Comparison of ENCODE assay signal across 12 cellular contexts in the genomic region with DNA sequence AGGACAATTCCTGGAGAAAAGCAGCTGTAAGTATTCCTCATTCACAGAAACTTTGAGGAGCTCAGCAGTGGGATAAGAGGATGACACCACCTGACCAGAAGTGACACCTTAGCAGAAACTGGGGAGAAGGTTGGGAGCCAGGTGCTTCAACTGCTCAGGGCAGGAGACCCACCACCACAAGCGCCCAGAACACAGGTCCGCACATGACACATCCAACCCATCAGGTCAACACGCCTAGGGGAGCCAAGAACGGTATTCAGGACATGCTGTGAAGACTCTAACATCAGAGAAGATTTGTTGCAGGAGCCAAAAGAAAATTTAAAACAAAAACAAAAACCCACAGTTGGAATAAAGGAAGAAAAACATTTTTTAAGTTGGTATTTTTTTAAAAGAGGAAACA. TPM values are rescaled to one million over a fixed set of nuclear protein-coding genes. Genes with fewer than 3 reads are reported as not detected.
DNase-seq lines count a peak whose midpoint lies in the region; ATAC-seq and TF ChIP-seq lines count a peak whose summit lies in the region.
"Had no signal": no experiment of that assay in that cellular context is flagged by ENCODE, and none has a peak within 500 bp of the region (broad histone marks: within the 10 kb centered on the region; RNA-seq: fewer than 3 reads in every experiment).

No MANE protein-coding gene starts in this region.

- no peak for TF ChIP-seq POLR2A in prostate gland (IDR thresholded peaks at IDR 0.05)
- no peak for TF ChIP-seq POLR2A in uterus (IDR thresholded peaks at IDR 0.05)

- no peaks in the 10 kb centered on the region for H3K27me3 ChIP-seq in left ventricle myocardium inferior (ENCODE audit: low read depth)
- no peaks in the 10 kb centered on the region for H3K27me3 ChIP-seq in esophagus (ENCODE audit: control insufficient read depth in 1 of 2, insufficient read depth in 2 of 2, low read length in 2 of 2)
- H3K27me3 ChIP-seq in prostate gland (replicated peaks; ENCODE audit: insufficient read depth) = no peaks in the 10 kb centered on the region
- no peaks in the 10 kb centered on the region for H3K27me3 ChIP-seq in uterus

- H3K9me3 ChIP-seq in left ventricle myocardium inferior (replicated peaks) = peaks cover 3% of the 10 kb centered on the region
- H3K9me3 ChIP-seq in esophagus (ENCODE audit: control insufficient read depth in 2 of 2, insufficient read depth in 1 of 2, low read depth in 1 of 2, low read length in 1 of 2) = no peaks in the 10 kb centered on the region
- H3K9me3 ChIP-seq in prostate gland = no peaks in the 10 kb centered on the region
- no peaks in the 10 kb centered on the region for H3K9me3 ChIP-seq in uterus

- WGBS in esophagus, 2 donors = 73 to 79% methylated on average over 4 of the region's 4 CpGs
- WGBS in prostate gland = 85% methylated on average over 4 of the region's 4 CpGs

- ATAC-seq in Right ventricle myocardium inferior (no peak), GM21786 (IDR thresholded peaks at IDR 0.05; ENCODE audit: unreplicated experiment) (no peak), HG03469 (IDR thresholded peaks at IDR 0.05; ENCODE audit: unreplicated experiment) (no peak)
- ATAC-seq: HCT116; naive thymus-derived CD8-positive, alpha-beta T cell had no signal

- TF ChIP-seq CTCF in left ventricle myocardium inferior (IDR thresholded peaks at IDR 0.05; ENCODE audit: borderline replicate concordance) = no peak
- no peak for TF ChIP-seq CTCF in prostate gland (IDR thresholded peaks at IDR 0.05)
- no peak for TF ChIP-seq CTCF in uterus (IDR thresholded peaks at IDR 0.05)

- H3K4me3 ChIP-seq in left ventricle myocardium inferior (no peak overlapping the region), esophagus (ENCODE audit: low read depth in 1 of 2, low read length in 2 of 2) (no peak overlapping the region), prostate gland (no peak overlapping the region), uterus (no peak overlapping the region)

- no peak for DNase-seq in left ventricle myocardium inferior
- no peak for DNase-seq in Right ventricle myocardium inferior (ENCODE audit: missing footprints)
- no peak for DNase-seq in prostate gland (ENCODE audit: low spot score)
- DNase-seq in uterus = no peak
- no peak for DNase-seq in activated CD4-positive, alpha-beta T cell treated with anti-CD3 and anti-CD28 coated beads, Interleukin-2, amount 50 U/mL, for 1 hour
- DNase-seq: activated T-cell treated with anti-CD3 and anti-CD28 coated beads for 4 hours; naive thymus-derived CD8-positive, alpha-beta T cell; retina had no signal

- peak overlapping the region; percentile 22 for H3K27ac ChIP-seq in left ventricle myocardium inferior (replicated peaks)
- peak overlapping the region; percentile 57 to 77 for H3K27ac ChIP-seq in esophagus (ENCODE audit: low read depth in 2 of 2, low read length in 1 of 2)
- peak overlapping the region; percentile 3 to 12 for H3K27ac ChIP-seq in prostate gland
- H3K27ac ChIP-seq in uterus = peak overlapping the region; percentile 41 to 91

- H3K4me1 ChIP-seq in left ventricle myocardium inferior = peaks cover 20% of the 10 kb centered on the region
- peaks cover 5 to 6% of the 10 kb centered on the region in 2 donors for H3K4me1 ChIP-seq in esophagus (ENCODE audit: control insufficient read depth in 2 of 2, insufficient read depth in 2 of 2, low read length in 1 of 2)
- H3K4me1 ChIP-seq in prostate gland (replicated peaks) = peaks cover 3% of the 10 kb centered on the region
- no peaks in the 10 kb centered on the region for H3K4me1 ChIP-seq in uterus

- intact Hi-C loops in left ventricle myocardium inferior (cut with micrococcal nuclease) (no loop called here), Right ventricle myocardium inferior (cut with DNase I) (loop anchor here (10.0 kb wide), 1 partner anchor 346 kb away; no protein-coding TSS in a partner anchor), prostate gland (cut with DNase I) (loop anchor here (10.0 kb wide), 1 partner anchor 144 kb away; no protein-coding TSS in a partner anchor), uterus (cut with DNase I; ENCODE audit: low total_unique reads) (loop anchor here (10.0 kb wide), 1 partner anchor 346 kb away; no protein-coding TSS in a partner anchor)

- H3K36me3 ChIP-seq in left ventricle myocardium inferior (peaks cover 4% of the 10 kb centered on the region), esophagus (ENCODE audit: control insufficient read depth in 2 of 2, insufficient read depth in 2 of 2, low read length in 1 of 2) (no peaks in the 10 kb centered on the region), prostate gland (no peaks in the 10 kb centered on the region), uterus (no peaks in the 10 kb centered on the region)

RNA-seq across cellular contexts. Expression of gene SLC23A2, which starts 50.5 kb away (rescaled TPM):
- 6.3 TPM for total RNA-seq in left ventricle myocardium inferior
- 6.7 TPM for total RNA-seq in Right ventricle myocardium inferior
- 1 to 10 TPM; 3.1 TPM for polyA plus RNA-seq in esophagus
- 10 to 100 TPM; 21.0 to 39.1 TPM for total RNA-seq in prostate gland
- total RNA-seq in uterus = 10 to 100 TPM in 3 of 4 donors, 1 to 10 TPM in 1; 6.2 to 41.4 (median 26.6) TPM

Comparison
In these comparisons a context has a peak if more than half of its experiments do, and no peak if none do; other contexts are left out.
1. H3K27ac ChIP-seq: peak in every context shown above with its lines; median percentile 67 in esophagus; 66 in uterus; 22 in left ventricle myocardium inferior; 8 in prostate gland.